Comparison of ENCODE assay signal across 8 cellular contexts in genomic region chr3:108221911-108222812, GRCh38. TPM values are rescaled to one million over a fixed set of nuclear protein-coding genes. Genes with fewer than 3 reads are reported as not detected.
DNase-seq lines count a peak whose midpoint lies in the region; ATAC-seq, FAIRE-seq and TF ChIP-seq lines count a peak whose summit lies in the region.

Gene IFT57, minus strand, starts transcription at chr3:108222424. Its CDS starts 102 bp downstream, at chr3:108222322.

- H3K4me3 ChIP-seq in AG10803 (ENCODE audit: low read length) (peak within 1 kb of the TSS; percentile 86), kidney (ENCODE audit: low read length in 2 of 2) (peak within 1 kb of the TSS; percentile 85 to 93)

- no peaks in the 10 kb centered on the region for H3K9me3 ChIP-seq in kidney (ENCODE audit: control insufficient read depth in 1 of 2, low read length in 2 of 2)

- H3K9ac ChIP-seq in kidney (ENCODE audit: low read length in 2 of 2), result peak within 1 kb of the TSS; percentile 74 to 89

- intact Hi-C loops in kidney (cut with DNase I), result no loop called here

- H3K27ac Mint-ChIP-seq in chondrocyte (ENCODE audit: unreplicated experiment), result peak within 1 kb of the TSS; percentile 99

- DNase-seq in AG10803 (ENCODE audit: low read depth), result peak; percentile 97
- peak; percentile 68 for DNase-seq in NCI-H510A (lab: John Stamatoyannopoulos, UW)
- DNase-seq in activated CD4-positive, alpha-beta T cell treated with anti-CD3 and anti-CD28 coated beads for 24 hours (ENCODE audit: low read depth in 2 of 2), result peak; percentile 87 to 89
- peak; percentile 97 for DNase-seq in chondrocyte (ENCODE audit: low spot score)
- DNase-seq in kidney, result peak; percentile 98
- peak; percentile 95 for DNase-seq in stimulated activated CD4-positive, alpha-beta T cell treated with anti-CD3 and anti-CD28 coated beads, Interleukin-15, amount 100 ng/mL, for 24 hours

- peak within 1 kb of the TSS; percentile 74 to 86 for H3K27ac ChIP-seq in kidney (ENCODE audit: low read depth in 2 of 2, low read length in 2 of 2)

- ATAC-seq in GM19043 (IDR thresholded peaks at IDR 0.05; ENCODE audit: low read depth, unreplicated experiment), result peak; percentile 91
- ATAC-seq in HG03432 (IDR thresholded peaks at IDR 0.05; ENCODE audit: unreplicated experiment), result peak; percentile 96

- no peak for TF ChIP-seq CTCF in AG10803 (conservative IDR thresholded peaks at IDR 0.05; ENCODE audit: low read length)
- no peak for TF ChIP-seq CTCF in chondrocyte (IDR thresholded peaks at IDR 0.05)
- TF ChIP-seq CTCF in kidney (IDR thresholded peaks at IDR 0.05; ENCODE audit: borderline replicate concordance, extremely low read depth, insufficient read depth), result no peak

- H3K9me3 Mint-ChIP-seq in chondrocyte (ENCODE audit: low read depth), result no peaks in the 10 kb centered on the region

- peaks cover 56% of the 10 kb centered on the region for H3K4me1 Mint-ChIP-seq in chondrocyte (ENCODE audit: low read depth)

- H3K36me3 Mint-ChIP-seq in chondrocyte (ENCODE audit: low read depth), result no peaks in the 10 kb centered on the region

- H3K27me3 Mint-ChIP-seq in chondrocyte (ENCODE audit: low read depth), result no peaks in the 10 kb centered on the region

- peak; percentile 90 for FAIRE-seq in kidney (lab: Jason Lieb, UNC)

- H3K4me3 Mint-ChIP-seq in chondrocyte (ENCODE audit: unreplicated experiment), result peak within 1 kb of the TSS; percentile 100

- H3K4me1 ChIP-seq in kidney (ENCODE audit: control insufficient read depth in 1 of 2, insufficient read depth in 1 of 2, low read depth in 1 of 2, low read length in 2 of 2), result peaks cover 6 to 10% of the 10 kb centered on the region in 2 donors

- H3K36me3 ChIP-seq in kidney (ENCODE audit: control insufficient read depth in 1 of 2, insufficient read depth in 2 of 2, low read length in 2 of 2), result no peaks in the 10 kb centered on the region

RNA-seq across cellular contexts. Expression of gene IFT57, which starts in this region (rescaled TPM):
- total RNA-seq in chondrocyte (22.4 to 42.9 TPM (median 22.8 TPM) in 3 replicates), kidney (70.4 TPM)
- polyA plus RNA-seq in kidney (ENCODE audit: insufficient read depth, low read depth, low replicate concordance), result 64.0 TPM

Comparison
In these comparisons a context has a peak if more than half of its experiments do, and no peak if none do; other contexts are left out.
1. Peak in every context shown above with its lines: DNase-seq, ATAC-seq, H3K4me3 ChIP-seq and H3K27ac ChIP-seq.